ENCODE assay signal across 13 cellular contexts in genomic region chr6:25389501-25389900, GRCh38.
DNase-seq lines count a peak whose midpoint lies in the region; ATAC-seq, FAIRE-seq and TF ChIP-seq lines count a peak whose summit lies in the region.
"Had no signal": no experiment of that assay in that cellular context is flagged by ENCODE, and none has a peak within 500 bp of the region (broad histone marks: within the 10 kb centered on the region; RNA-seq: fewer than 3 reads in every experiment).

No MANE protein-coding gene starts in this region.

- CTCF ChIA-PET in activated CD8-positive, alpha-beta T cell treated with anti-CD3 and anti-CD28 coated beads for 36 hours (lab: Charles Lee): interaction anchor here (0.9 to 1.8 kb wide), 5 partner anchors 11 to 49 kb away, joined by 3 to 5 read pairs (median 3); no protein-coding TSS in a partner anchor
- CTCF ChIA-PET in activated CD8-positive, alpha-beta T cell treated with anti-CD3 and anti-CD28 coated beads, Interleukin-2, amount 10 ng/mL, durations not matched to agents 7 days and 5 days (lab: Charles Lee): interaction anchor here (0.9 kb wide), 1 partner anchor 100 kb away, joined by 4 read pairs; no protein-coding TSS in a partner anchor
- CTCF ChIA-PET in OCI-LY7 (lab: Charles Lee; ENCODE audit: unreplicated experiment): interaction anchor here (1.0 to 1.3 kb wide), 2 partner anchors 9 to 13 kb away, joined by 3 to 4 read pairs; no protein-coding TSS in a partner anchor
- CTCF ChIA-PET in endothelial cell of umbilical vein (lab: Charles Lee): interaction anchor here (1.4 to 2.0 kb wide), 2 partner anchors 11 to 14 kb away, joined by 3 to 5 read pairs; no protein-coding TSS in a partner anchor

- H3K4me1 Mint-ChIP-seq in activated CD8-positive, alpha-beta T cell treated with anti-CD3 and anti-CD28 coated beads for 36 hours (ENCODE audit: low read depth): peaks cover 27% of the 10 kb centered on the region
- peaks cover 2% of the 10 kb centered on the region for H3K4me1 Mint-ChIP-seq in activated CD8-positive, alpha-beta T cell treated with anti-CD3 and anti-CD28 coated beads, Interleukin-2, amount 10 ng/mL, durations not matched to agents 7 days and 5 days (ENCODE audit: low read depth)

- peak; percentile 55 for FAIRE-seq in endothelial cell of umbilical vein (lab: Jason Lieb, UNC)
- FAIRE-seq: A549 had no signal

- H3K4me3 Mint-ChIP-seq in activated CD8-positive, alpha-beta T cell treated with anti-CD3 and anti-CD28 coated beads for 36 hours: no peak overlapping the region
- H3K4me3 Mint-ChIP-seq in activated CD8-positive, alpha-beta T cell treated with anti-CD3 and anti-CD28 coated beads, Interleukin-2, amount 10 ng/mL, durations not matched to agents 7 days and 5 days: no peak overlapping the region

- H3K36me3 ChIP-seq in OCI-LY7 (ENCODE audit: insufficient read depth, low read length) (no peaks in the 10 kb centered on the region; the same call in 1 of the 2 replicates), endothelial cell of umbilical vein (ENCODE audit: control insufficient read depth in 2 of 2, extremely low read depth in 1 of 2, insufficient read depth in 2 of 2, low read length in 2 of 2) (no peaks in the 10 kb centered on the region)
- H3K36me3 ChIP-seq in effector memory CD4-positive, alpha-beta T cell (ENCODE audit: control insufficient read depth, insufficient read depth, low read length): no peaks in the 10 kb centered on the region
- H3K36me3 ChIP-seq: tibial artery had no signal

- H4K20me1 ChIP-seq in OCI-LY7 (ENCODE audit: insufficient read depth, low read length): no peaks in the 10 kb centered on the region
- no peaks in the 10 kb centered on the region for H4K20me1 ChIP-seq in endothelial cell of umbilical vein (replicated peaks; ENCODE audit: control insufficient read depth, extremely low read depth, insufficient read depth, low read length)

- H3K79me2 ChIP-seq in OCI-LY7 (ENCODE audit: insufficient read depth, low read depth, low read length) (peaks cover 80% of the 10 kb centered on the region), endothelial cell of umbilical vein (ENCODE audit: control insufficient read depth, insufficient read depth, low read length) (no peaks in the 10 kb centered on the region)

- no peaks in the 10 kb centered on the region for H3K27me3 Mint-ChIP-seq in activated CD8-positive, alpha-beta T cell treated with anti-CD3 and anti-CD28 coated beads for 36 hours
- H3K27me3 Mint-ChIP-seq in activated CD8-positive, alpha-beta T cell treated with anti-CD3 and anti-CD28 coated beads, Interleukin-2, amount 10 ng/mL, durations not matched to agents 7 days and 5 days (ENCODE audit: low read depth): no peaks in the 10 kb centered on the region

- H3K4me2 ChIP-seq in OCI-LY7 (ENCODE audit: low read length) (peak overlapping the region; percentile 82), endothelial cell of umbilical vein (ENCODE audit: insufficient read depth, low read length) (no peak overlapping the region)
- H3K4me2 ChIP-seq: A549 had no signal

- H3K9me3 Mint-ChIP-seq in activated CD8-positive, alpha-beta T cell treated with anti-CD3 and anti-CD28 coated beads for 36 hours: no peaks in the 10 kb centered on the region
- no peaks in the 10 kb centered on the region for H3K9me3 Mint-ChIP-seq in activated CD8-positive, alpha-beta T cell treated with anti-CD3 and anti-CD28 coated beads, Interleukin-2, amount 10 ng/mL, durations not matched to agents 7 days and 5 days (ENCODE audit: insufficient read depth)

- intact Hi-C loops in activated CD8-positive, alpha-beta T cell treated with anti-CD3 and anti-CD28 coated beads for 36 hours (cut with micrococcal nuclease): no loop called here
- intact Hi-C loops in OCI-LY7 (cut with micrococcal nuclease; ENCODE audit: unreplicated experiment) (loop anchor here (5.0 to 10.0 kb wide), 4 partner anchors 633 to 1755 kb away; a partner anchor contains a TSS), endothelial cell of umbilical vein (cut with micrococcal nuclease) (no loop called here)

- no peak for DNase-seq in activated CD8-positive, alpha-beta T cell treated with anti-CD3 and anti-CD28 coated beads for 36 hours
- no peak for DNase-seq in activated CD8-positive, alpha-beta T cell treated with anti-CD3 and anti-CD28 coated beads, Interleukin-2, amount 10 ng/mL, durations not matched to agents 7 days and 5 days
- DNase-seq in OCI-LY7 (ENCODE audit: low spot score) (no peak), endothelial cell of umbilical vein (ENCODE audit: low read depth, low spot score) (peak; percentile 91), renal cortical epithelial cell (ENCODE audit: low read depth) (peak; percentile 88)
- DNase-seq in effector memory CD4-positive, alpha-beta T cell: no peak
- DNase-seq: GDM1, NCI-H1694, tibial artery had no signal

- TF ChIP-seq POLR2A in endothelial cell of umbilical vein (IDR thresholded peaks at IDR 0.05; ENCODE audit: low read depth, low read length): no peak

- dilution Hi-C loops in endothelial cell of umbilical vein (cut with MboI; ENCODE audit: extremely low pct_ligation_motif_present, low sequenced_read_pairs): no loop called here

- H3K9ac ChIP-seq in endothelial cell of umbilical vein (replicated peaks; ENCODE audit: extremely low read depth, insufficient read depth, low read length): no peak overlapping the region

- H3K27ac Mint-ChIP-seq in activated CD8-positive, alpha-beta T cell treated with anti-CD3 and anti-CD28 coated beads for 36 hours: no peak overlapping the region
- no peak overlapping the region for H3K27ac Mint-ChIP-seq in activated CD8-positive, alpha-beta T cell treated with anti-CD3 and anti-CD28 coated beads, Interleukin-2, amount 10 ng/mL, durations not matched to agents 7 days and 5 days

- no peak overlapping the region for H2AFZ ChIP-seq in OCI-LY7 (ENCODE audit: low read length)
- H2AFZ ChIP-seq in endothelial cell of umbilical vein (ENCODE audit: low read depth, low read length): peak overlapping the region; percentile 67

- H3K4me1 ChIP-seq in OCI-LY7 (ENCODE audit: insufficient read depth, low read length, poor library complexity, severe bottlenecking): peaks cover 94% of the 10 kb centered on the region
- peaks cover 5% of the 10 kb centered on the region for H3K4me1 ChIP-seq in endothelial cell of umbilical vein (ENCODE audit: control insufficient read depth, extremely low read depth, insufficient read depth, low read length)
- H3K4me1 ChIP-seq in effector memory CD4-positive, alpha-beta T cell (ENCODE audit: control insufficient read depth, insufficient read depth, low read length, poor library complexity, severe bottlenecking): no peaks in the 10 kb centered on the region
- H3K4me1 ChIP-seq: A549 had no signal

- H3K27ac ChIP-seq in OCI-LY7 (ENCODE audit: low read depth, low read length, poor library complexity, severe bottlenecking) (peak overlapping the region; percentile 99), endothelial cell of umbilical vein (ENCODE audit: insufficient read depth, low read depth, low read length) (no peak overlapping the region)
- H3K27ac ChIP-seq in effector memory CD4-positive, alpha-beta T cell (ENCODE audit: insufficient read depth, low read length, poor library complexity, severe bottlenecking): no peak overlapping the region
- H3K27ac ChIP-seq: A549, HL-60, tibial artery had no signal

- no peaks in the 10 kb centered on the region for H3K36me3 Mint-ChIP-seq in activated CD8-positive, alpha-beta T cell treated with anti-CD3 and anti-CD28 coated beads for 36 hours (ENCODE audit: low read depth)
- H3K36me3 Mint-ChIP-seq in activated CD8-positive, alpha-beta T cell treated with anti-CD3 and anti-CD28 coated beads, Interleukin-2, amount 10 ng/mL, durations not matched to agents 7 days and 5 days (ENCODE audit: low read depth): no peaks in the 10 kb centered on the region

- no peaks in the 10 kb centered on the region for H3K9me2 ChIP-seq in OCI-LY7 (ENCODE audit: insufficient read depth, low read length)

- BruUV-seq in OCI-LY7 (replicated peaks; lab: Mats Ljungman, UMichigan) (no TSS peak), endothelial cell of umbilical vein (replicated peaks; lab: Mats Ljungman, UMichigan) (no TSS peak)

- H3K9me1 ChIP-seq in endothelial cell of umbilical vein (replicated peaks; ENCODE audit: control insufficient read depth, extremely low read depth, insufficient read depth, low read length): no peaks in the 10 kb centered on the region

- TF ChIP-seq CTCF in activated CD8-positive, alpha-beta T cell treated with anti-CD3 and anti-CD28 coated beads for 36 hours (IDR thresholded peaks at IDR 0.05): no peak
- TF ChIP-seq CTCF in OCI-LY7 (conservative IDR thresholded peaks at IDR 0.05; ENCODE audit: low read length) (no peak), endothelial cell of umbilical vein (IDR thresholded peaks at IDR 0.05; ENCODE audit: extremely low read depth in 1 of 2, insufficient read depth in 1 of 2, low read depth in 1 of 2, low read length in 2 of 2) (no peak)

- no peaks in the 10 kb centered on the region for H3K9me3 ChIP-seq in OCI-LY7 (ENCODE audit: low read length)
- no peaks in the 10 kb centered on the region for H3K9me3 ChIP-seq in endothelial cell of umbilical vein (replicated peaks; ENCODE audit: control insufficient read depth, insufficient read depth, low read length)
- H3K9me3 ChIP-seq in effector memory CD4-positive, alpha-beta T cell (ENCODE audit: control insufficient read depth, low read length): no peaks in the 10 kb centered on the region
- H3K9me3 ChIP-seq: A549, tibial artery had no signal

- POLR2A ChIA-PET in activated CD8-positive, alpha-beta T cell treated with anti-CD3 and anti-CD28 coated beads for 36 hours (lab: Charles Lee): interaction anchor here (1.7 kb wide), 1 partner anchor 15 kb away, joined by 5 read pairs; no protein-coding TSS in a partner anchor
- POLR2A ChIA-PET in activated CD8-positive, alpha-beta T cell treated with anti-CD3 and anti-CD28 coated beads, Interleukin-2, amount 10 ng/mL, durations not matched to agents 7 days and 5 days (lab: Charles Lee): interaction anchor here (1.1 to 2.1 kb wide), 2 partner anchors 15 to 22 kb away, joined by 5 to 6 read pairs; no protein-coding TSS in a partner anchor
- POLR2A ChIA-PET in OCI-LY7 (lab: Charles Lee): interaction anchor here (0.8 to 13.5 kb wide), 10 partner anchors 13 to 808 kb away, joined by 3 to 233 read pairs (median 5); partner anchors contain the start of gene CARMIL1
- POLR2A ChIA-PET in endothelial cell of umbilical vein (lab: Charles Lee): no interaction called here

- H3K4me3 ChIP-seq in OCI-LY7 (ENCODE audit: low read depth, low read length, poor library complexity, severe bottlenecking) (peak overlapping the region; percentile 60), endothelial cell of umbilical vein (replicated peaks in 1 of 3; ENCODE audit: insufficient read depth in 1 of 3, low read depth in 1 of 3, low read length in 3 of 3) (no peak overlapping the region)
- no peak overlapping the region for H3K4me3 ChIP-seq in effector memory CD4-positive, alpha-beta T cell (ENCODE audit: insufficient read depth, low read depth, low read length, poor library complexity, severe bottlenecking)
- H3K4me3 ChIP-seq: A549, tibial artery had no signal

- no peaks in the 10 kb centered on the region for H3K27me3 ChIP-seq in endothelial cell of umbilical vein (ENCODE audit: control insufficient read depth in 2 of 2, insufficient read depth in 2 of 2, low read length in 2 of 2)
- H3K27me3 ChIP-seq in effector memory CD4-positive, alpha-beta T cell (replicated peaks; ENCODE audit: control insufficient read depth, insufficient read depth, low read length, poor library complexity, severe bottlenecking): no peaks in the 10 kb centered on the region
- H3K27me3 ChIP-seq: tibial artery had no signal

- peak; percentile 30 for ATAC-seq in activated CD8-positive, alpha-beta T cell treated with anti-CD3 and anti-CD28 coated beads for 36 hours
- ATAC-seq in activated CD8-positive, alpha-beta T cell treated with anti-CD3 and anti-CD28 coated beads, Interleukin-2, amount 10 ng/mL, durations not matched to agents 7 days and 5 days: no peak
- no peak for ATAC-seq in GM18511 (IDR thresholded peaks at IDR 0.05; ENCODE audit: unreplicated experiment)
- no peak for ATAC-seq in SK-N-SH treated with all-trans-retinoic acid at 6 μM for 48 hours
- ATAC-seq: A549 had no signal

Comparison
In these comparisons a context has a peak if more than half of its experiments do, and no peak if none do; other contexts are left out.
1. DNase-seq: peak in endothelial cell of umbilical vein (single experiment) and renal cortical epithelial cell (single experiment); none in activated CD8-positive, alpha-beta T cell treated with anti-CD3 and anti-CD28 coated beads for 36 hours (single experiment), activated CD8-positive, alpha-beta T cell treated with anti-CD3 and anti-CD28 coated beads, Interleukin-2, amount 10 ng/mL, durations not matched to agents 7 days and 5 days (single experiment), OCI-LY7 (single experiment) and effector memory CD4-positive, alpha-beta T cell (0 of 3).